21 cellular contexts compared by ENCODE assay signal in genomic region chrX:24428518-24428917, GRCh38.
"Had no signal": no experiment of that assay in that cellular context is flagged by ENCODE, and none has a peak within 500 bp of the region (broad histone marks: within the 10 kb centered on the region; RNA-seq: fewer than 3 reads in every experiment).

No MANE protein-coding gene starts in this region.

- ATAC-seq: activated CD4-positive, alpha-beta T cell treated with anti-CD3 and anti-CD28 coated beads for 36 hours; activated CD8-positive, alpha-beta T cell treated with anti-CD3 and anti-CD28 coated beads for 36 hours; activated T-cell treated with anti-CD3 and anti-CD28 coated beads, Interleukin-2, amount 50 U/mL, for 4 hours; effector memory CD8-positive, alpha-beta T cell; foreskin keratinocyte; left cardiac atrium; naive thymus-derived CD8-positive, alpha-beta T cell; pancreas; stimulated activated memory B cell treated with anti-CD40 and anti-IgM and Interleukin-4, amounts not matched to agents 10 μg/mL and 1 μg/mL and 100 μg/mL, for 72 hours; WTC11 had no signal

- H3K36me3 ChIP-seq: neutrophil, pancreas, spleen had no signal

- H3K27ac ChIP-seq: foreskin keratinocyte, neutrophil, pancreas, spleen had no signal

- H3K4me1 Mint-ChIP-seq: stimulated activated memory B cell treated with anti-CD40 and anti-IgM and Interleukin-4, amounts not matched to agents 10 μg/mL and 1 μg/mL and 100 μg/mL, for 72 hours had no signal

- H3K27ac Mint-ChIP-seq: activated CD4-positive, alpha-beta T cell treated with anti-CD3 and anti-CD28 coated beads for 36 hours; activated CD8-positive, alpha-beta T cell treated with anti-CD3 and anti-CD28 coated beads for 36 hours; stimulated activated memory B cell treated with anti-CD40 and anti-IgM and Interleukin-4, amounts not matched to agents 10 μg/mL and 1 μg/mL and 100 μg/mL, for 72 hours; WTC11 had no signal

- H3K4me3 ChIP-seq: pancreas, spleen had no signal

- FAIRE-seq: astrocyte, bronchial epithelial cell, islet of Langerhans, pancreas had no signal

- H3K27me3 ChIP-seq: foreskin keratinocyte, neutrophil, spleen had no signal

- H3K27me3 Mint-ChIP-seq: activated CD4-positive, alpha-beta T cell treated with anti-CD3 and anti-CD28 coated beads for 36 hours; activated CD8-positive, alpha-beta T cell treated with anti-CD3 and anti-CD28 coated beads for 36 hours; effector memory CD8-positive, alpha-beta T cell; naive thymus-derived CD8-positive, alpha-beta T cell; stimulated activated memory B cell treated with anti-CD40 and anti-IgM and Interleukin-4, amounts not matched to agents 10 μg/mL and 1 μg/mL and 100 μg/mL, for 72 hours had no signal

- H3K4me3 Mint-ChIP-seq: activated CD4-positive, alpha-beta T cell treated with anti-CD3 and anti-CD28 coated beads for 36 hours; activated CD8-positive, alpha-beta T cell treated with anti-CD3 and anti-CD28 coated beads for 36 hours; activated T-cell treated with anti-CD3 and anti-CD28 coated beads, Interleukin-2, amount 50 U/mL, for 4 hours; effector memory CD8-positive, alpha-beta T cell; naive thymus-derived CD8-positive, alpha-beta T cell; stimulated activated memory B cell treated with anti-CD40 and anti-IgM and Interleukin-4, amounts not matched to agents 10 μg/mL and 1 μg/mL and 100 μg/mL, for 72 hours; WTC11 had no signal

- H3K9me3 ChIP-seq: neutrophil, pancreas, spleen had no signal

- H3K4me1 ChIP-seq: foreskin keratinocyte, pancreas, spleen had no signal

- DNase-seq: activated CD4-positive, alpha-beta T cell treated with anti-CD3 and anti-CD28 coated beads for 36 hours; activated CD8-positive, alpha-beta T cell treated with anti-CD3 and anti-CD28 coated beads for 36 hours; activated effector memory CD4-positive, alpha-beta T cell treated with Interleukin-2 at 50 U/mL for 16 hours; activated naive CD4-positive, alpha-beta T cell treated with anti-CD3 and anti-CD28 coated beads, Interleukin-2, amount 50 U/mL, for 16 hours; activated T-cell treated with anti-CD3 and anti-CD28 coated beads, Interleukin-2, amount 50 U/mL, for 4 hours; cerebellar nuclear complex; effector memory CD8-positive, alpha-beta T cell; foreskin keratinocyte; hippocampal formation; left cardiac atrium; naive thymus-derived CD8-positive, alpha-beta T cell; pancreas; spleen; stimulated activated CD4-positive, alpha-beta T cell treated with anti-CD3 and anti-CD28 coated beads, Interleukin-4, amount 100 ng/mL, for 4 hours; trophoblast cell had no signal

- H3K36me3 Mint-ChIP-seq: naive thymus-derived CD8-positive, alpha-beta T cell; stimulated activated memory B cell treated with anti-CD40 and anti-IgM and Interleukin-4, amounts not matched to agents 10 μg/mL and 1 μg/mL and 100 μg/mL, for 72 hours; WTC11 had no signal

- H3K9me3 Mint-ChIP-seq: activated CD8-positive, alpha-beta T cell treated with anti-CD3 and anti-CD28 coated beads for 36 hours; activated T-cell treated with anti-CD3 and anti-CD28 coated beads, Interleukin-2, amount 50 U/mL, for 4 hours; effector memory CD8-positive, alpha-beta T cell had no signal
